In the genomic region with DNA sequence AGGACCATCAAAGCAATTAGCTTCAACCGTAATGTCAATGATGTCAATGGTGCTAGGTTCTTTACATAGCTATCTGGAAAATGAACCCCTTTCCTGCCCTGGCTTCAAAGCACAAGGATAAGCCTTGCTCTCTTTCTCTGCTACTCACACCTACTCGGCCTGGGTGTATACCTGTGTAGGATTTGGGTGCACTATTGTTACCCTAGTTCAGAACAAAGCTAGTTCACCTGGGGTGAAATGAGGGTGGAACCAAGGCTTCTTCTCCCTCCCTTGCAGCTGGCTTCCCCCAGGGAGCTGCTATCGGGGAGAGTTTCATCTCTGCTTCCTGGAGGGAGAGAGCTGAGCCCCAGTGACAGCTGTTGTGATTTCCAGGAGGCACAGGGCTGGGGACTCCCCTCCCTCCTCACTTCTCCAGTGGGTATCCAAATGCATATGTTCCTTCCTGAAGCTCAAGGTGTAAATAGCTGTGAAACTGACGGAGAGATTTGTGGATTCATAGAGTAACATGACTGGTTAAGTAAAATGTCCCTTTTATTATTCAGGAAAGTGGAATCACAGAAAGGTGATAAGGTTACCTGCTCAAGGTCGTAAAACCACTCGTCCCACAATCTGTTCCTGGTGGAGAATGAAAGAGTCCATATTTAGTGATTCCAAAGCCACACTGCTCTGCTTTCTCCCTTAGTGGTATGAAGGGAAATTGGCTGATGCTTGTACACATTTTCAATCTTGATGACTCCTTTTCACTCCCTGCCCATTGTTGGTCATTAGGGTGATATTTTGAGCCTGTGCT, we compare ENCODE assay signal across 2 cellular contexts.
TF ChIP-seq lines count a peak whose summit lies in the region.

No MANE protein-coding gene starts in this region.

TF ChIP-seq in H1, 55 proteins besides CTCF, POLR2A, EP300 and RAD21:
- no peak for TF ChIP-seq BACH1 (IDR thresholded peaks at IDR 0.05; ENCODE audit: low read length)

TF ChIP-seq in HepG2, 621 proteins besides CTCF, POLR2A, EP300 and RAD21:
- TF ChIP-seq, protein P1, sequence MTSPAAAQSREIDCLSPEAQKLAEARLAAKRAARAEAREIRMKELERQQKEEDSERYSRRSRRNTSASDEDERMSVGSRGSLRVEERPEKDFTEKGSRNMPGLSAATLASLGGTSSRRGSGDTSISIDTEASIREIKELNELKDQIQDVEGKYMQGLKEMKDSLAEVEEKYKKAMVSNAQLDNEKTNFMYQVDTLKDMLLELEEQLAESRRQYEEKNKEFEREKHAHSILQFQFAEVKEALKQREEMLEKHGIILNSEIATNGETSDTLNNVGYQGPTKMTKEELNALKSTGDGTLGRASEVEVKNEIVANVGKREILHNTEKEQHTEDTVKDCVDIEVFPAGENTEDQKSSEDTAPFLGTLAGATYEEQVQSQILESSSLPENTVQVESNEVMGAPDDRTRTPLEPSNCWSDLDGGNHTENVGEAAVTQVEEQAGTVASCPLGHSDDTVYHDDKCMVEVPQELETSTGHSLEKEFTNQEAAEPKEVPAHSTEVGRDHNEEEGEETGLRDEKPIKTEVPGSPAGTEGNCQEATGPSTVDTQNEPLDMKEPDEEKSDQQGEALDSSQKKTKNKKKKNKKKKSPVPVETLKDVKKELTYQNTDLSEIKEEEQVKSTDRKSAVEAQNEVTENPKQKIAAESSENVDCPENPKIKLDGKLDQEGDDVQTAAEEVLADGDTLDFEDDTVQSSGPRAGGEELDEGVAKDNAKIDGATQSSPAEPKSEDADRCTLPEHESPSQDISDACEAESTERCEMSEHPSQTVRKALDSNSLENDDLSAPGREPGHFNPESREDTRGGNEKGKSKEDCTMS (CRISPR knock-in tag; conservative IDR thresholded peaks at IDR 0.05) = no peak
- no peak for TF ChIP-seq ZNF552 (CRISPR knock-in tag; IDR thresholded peaks at IDR 0.05; ENCODE audit: borderline replicate concordance)
- TF ChIP-seq MNT (IDR thresholded peaks at IDR 0.05) = no peak
- TF ChIP-seq CREM (IDR thresholded peaks at IDR 0.05) = no peak
- no peak for TF ChIP-seq CREM (CRISPR knock-in tag; IDR thresholded peaks at IDR 0.05)
- TF ChIP-seq ZBTB49 (CRISPR knock-in tag; IDR thresholded peaks at IDR 0.05; ENCODE audit: borderline replicate concordance) = no peak
- no peak for TF ChIP-seq KDM2A (CRISPR knock-in tag; IDR thresholded peaks at IDR 0.05; ENCODE audit: borderline replicate concordance, low read depth)
- TF ChIP-seq ZFP82 (CRISPR knock-in tag; IDR thresholded peaks at IDR 0.05; ENCODE audit: borderline replicate concordance) = no peak
- TF ChIP-seq KLF16 (CRISPR knock-in tag; IDR thresholded peaks at IDR 0.05) = no peak
- TF ChIP-seq ZNF878 (CRISPR knock-in tag; IDR thresholded peaks at IDR 0.05) = no peak
- no peak for TF ChIP-seq ZFP91 (CRISPR knock-in tag; IDR thresholded peaks at IDR 0.05; ENCODE audit: borderline replicate concordance)
- no peak for TF ChIP-seq ZNF333 (CRISPR knock-in tag; IDR thresholded peaks at IDR 0.05; ENCODE audit: borderline replicate concordance)
- TF ChIP-seq ZNF589 (CRISPR knock-in tag; conservative IDR thresholded peaks at IDR 0.05) = no peak
- TF ChIP-seq, protein P2, sequence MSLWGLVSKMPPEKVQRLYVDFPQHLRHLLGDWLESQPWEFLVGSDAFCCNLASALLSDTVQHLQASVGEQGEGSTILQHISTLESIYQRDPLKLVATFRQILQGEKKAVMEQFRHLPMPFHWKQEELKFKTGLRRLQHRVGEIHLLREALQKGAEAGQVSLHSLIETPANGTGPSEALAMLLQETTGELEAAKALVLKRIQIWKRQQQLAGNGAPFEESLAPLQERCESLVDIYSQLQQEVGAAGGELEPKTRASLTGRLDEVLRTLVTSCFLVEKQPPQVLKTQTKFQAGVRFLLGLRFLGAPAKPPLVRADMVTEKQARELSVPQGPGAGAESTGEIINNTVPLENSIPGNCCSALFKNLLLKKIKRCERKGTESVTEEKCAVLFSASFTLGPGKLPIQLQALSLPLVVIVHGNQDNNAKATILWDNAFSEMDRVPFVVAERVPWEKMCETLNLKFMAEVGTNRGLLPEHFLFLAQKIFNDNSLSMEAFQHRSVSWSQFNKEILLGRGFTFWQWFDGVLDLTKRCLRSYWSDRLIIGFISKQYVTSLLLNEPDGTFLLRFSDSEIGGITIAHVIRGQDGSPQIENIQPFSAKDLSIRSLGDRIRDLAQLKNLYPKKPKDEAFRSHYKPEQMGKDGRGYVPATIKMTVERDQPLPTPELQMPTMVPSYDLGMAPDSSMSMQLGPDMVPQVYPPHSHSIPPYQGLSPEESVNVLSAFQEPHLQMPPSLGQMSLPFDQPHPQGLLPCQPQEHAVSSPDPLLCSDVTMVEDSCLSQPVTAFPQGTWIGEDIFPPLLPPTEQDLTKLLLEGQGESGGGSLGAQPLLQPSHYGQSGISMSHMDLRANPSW (CRISPR knock-in tag; IDR thresholded peaks at IDR 0.05; ENCODE audit: borderline replicate concordance) = no peak
- TF ChIP-seq, protein P3, sequence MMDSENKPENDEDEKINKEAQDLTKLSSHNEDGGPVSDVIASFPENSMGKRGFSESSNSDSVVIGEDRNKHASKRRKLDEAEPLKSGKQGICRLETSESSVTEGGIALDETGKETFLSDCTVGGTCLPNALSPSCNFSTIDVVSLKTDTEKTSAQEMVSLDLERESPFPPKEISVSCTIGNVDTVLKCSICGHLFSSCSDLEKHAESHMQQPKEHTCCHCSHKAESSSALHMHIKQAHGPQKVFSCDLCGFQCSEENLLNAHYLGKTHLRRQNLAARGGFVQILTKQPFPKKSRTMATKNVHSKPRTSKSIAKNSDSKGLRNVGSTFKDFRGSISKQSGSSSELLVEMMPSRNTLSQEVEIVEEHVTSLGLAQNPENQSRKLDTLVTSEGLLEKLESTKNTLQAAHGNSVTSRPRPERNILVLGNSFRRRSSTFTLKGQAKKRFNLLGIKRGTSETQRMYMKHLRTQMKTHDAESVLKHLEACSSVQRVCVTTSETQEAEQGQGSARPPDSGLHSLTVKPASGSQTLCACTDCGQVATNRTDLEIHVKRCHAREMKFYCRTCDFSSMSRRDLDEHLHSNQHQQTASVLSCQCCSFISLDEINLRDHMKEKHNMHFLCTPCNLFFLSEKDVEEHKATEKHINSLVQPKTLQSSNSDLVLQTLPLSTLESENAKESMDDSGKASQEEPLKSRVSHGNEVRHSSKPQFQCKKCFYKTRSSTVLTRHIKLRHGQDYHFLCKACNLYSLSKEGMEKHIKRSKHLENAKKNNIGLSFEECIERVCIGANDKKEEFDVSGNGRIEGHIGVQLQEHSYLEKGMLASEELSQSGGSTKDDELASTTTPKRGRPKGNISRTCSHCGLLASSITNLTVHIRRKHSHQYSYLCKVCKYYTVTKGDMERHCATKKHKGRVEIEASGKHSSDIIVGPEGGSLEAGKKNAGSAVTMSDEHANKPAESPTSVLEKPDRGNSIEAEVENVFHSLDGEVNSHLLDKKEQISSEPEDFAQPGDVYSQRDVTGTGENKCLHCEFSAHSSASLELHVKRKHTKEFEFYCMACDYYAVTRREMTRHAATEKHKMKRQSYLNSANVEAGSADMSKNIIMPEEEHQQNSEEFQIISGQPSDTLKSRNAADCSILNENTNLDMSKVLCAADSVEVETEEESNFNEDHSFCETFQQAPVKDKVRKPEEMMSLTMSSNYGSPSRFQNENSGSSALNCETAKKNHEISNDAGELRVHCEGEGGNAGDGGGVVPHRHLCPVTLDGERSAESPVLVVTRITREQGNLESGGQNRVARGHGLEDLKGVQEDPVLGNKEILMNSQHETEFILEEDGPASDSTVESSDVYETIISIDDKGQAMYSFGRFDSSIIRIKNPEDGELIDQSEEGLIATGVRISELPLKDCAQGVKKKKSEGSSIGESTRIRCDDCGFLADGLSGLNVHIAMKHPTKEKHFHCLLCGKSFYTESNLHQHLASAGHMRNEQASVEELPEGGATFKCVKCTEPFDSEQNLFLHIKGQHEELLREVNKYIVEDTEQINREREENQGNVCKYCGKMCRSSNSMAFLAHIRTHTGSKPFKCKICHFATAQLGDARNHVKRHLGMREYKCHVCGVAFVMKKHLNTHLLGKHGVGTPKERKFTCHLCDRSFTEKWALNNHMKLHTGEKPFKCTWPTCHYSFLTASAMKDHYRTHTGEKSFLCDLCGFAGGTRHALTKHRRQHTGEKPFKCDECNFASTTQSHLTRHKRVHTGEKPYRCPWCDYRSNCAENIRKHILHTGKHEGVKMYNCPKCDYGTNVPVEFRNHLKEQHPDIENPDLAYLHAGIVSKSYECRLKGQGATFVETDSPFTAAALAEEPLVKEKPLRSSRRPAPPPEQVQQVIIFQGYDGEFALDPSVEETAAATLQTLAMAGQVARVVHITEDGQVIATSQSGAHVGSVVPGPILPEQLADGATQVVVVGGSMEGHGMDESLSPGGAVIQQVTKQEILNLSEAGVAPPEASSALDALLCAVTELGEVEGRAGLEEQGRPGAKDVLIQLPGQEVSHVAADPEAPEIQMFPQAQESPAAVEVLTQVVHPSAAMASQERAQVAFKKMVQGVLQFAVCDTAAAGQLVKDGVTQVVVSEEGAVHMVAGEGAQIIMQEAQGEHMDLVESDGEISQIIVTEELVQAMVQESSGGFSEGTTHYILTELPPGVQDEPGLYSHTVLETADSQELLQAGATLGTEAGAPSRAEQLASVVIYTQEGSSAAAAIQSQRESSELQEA (CRISPR knock-in tag; IDR thresholded peaks at IDR 0.05; ENCODE audit: not compliant biosample characterization) = no peak
- no peak for TF ChIP-seq ZNF382 (CRISPR knock-in tag; IDR thresholded peaks at IDR 0.05; ENCODE audit: borderline replicate concordance)
- TF ChIP-seq SMARCC2 (IDR thresholded peaks at IDR 0.05) = no peak
- TF ChIP-seq ZNF280B (CRISPR knock-in tag; IDR thresholded peaks at IDR 0.05; ENCODE audit: borderline replicate concordance) = no peak
- TF ChIP-seq, protein P4, sequence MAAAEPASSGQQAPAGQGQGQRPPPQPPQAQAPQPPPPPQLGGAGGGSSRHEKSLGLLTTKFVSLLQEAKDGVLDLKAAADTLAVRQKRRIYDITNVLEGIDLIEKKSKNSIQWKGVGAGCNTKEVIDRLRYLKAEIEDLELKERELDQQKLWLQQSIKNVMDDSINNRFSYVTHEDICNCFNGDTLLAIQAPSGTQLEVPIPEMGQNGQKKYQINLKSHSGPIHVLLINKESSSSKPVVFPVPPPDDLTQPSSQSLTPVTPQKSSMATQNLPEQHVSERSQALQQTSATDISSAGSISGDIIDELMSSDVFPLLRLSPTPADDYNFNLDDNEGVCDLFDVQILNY (CRISPR knock-in tag; conservative IDR thresholded peaks at IDR 0.05) = no peak
- no peak for TF ChIP-seq ZNF75D (CRISPR knock-in tag; IDR thresholded peaks at IDR 0.05; ENCODE audit: borderline replicate concordance)
